ENCODE assay signal across 1 cellular context in the genomic region with DNA sequence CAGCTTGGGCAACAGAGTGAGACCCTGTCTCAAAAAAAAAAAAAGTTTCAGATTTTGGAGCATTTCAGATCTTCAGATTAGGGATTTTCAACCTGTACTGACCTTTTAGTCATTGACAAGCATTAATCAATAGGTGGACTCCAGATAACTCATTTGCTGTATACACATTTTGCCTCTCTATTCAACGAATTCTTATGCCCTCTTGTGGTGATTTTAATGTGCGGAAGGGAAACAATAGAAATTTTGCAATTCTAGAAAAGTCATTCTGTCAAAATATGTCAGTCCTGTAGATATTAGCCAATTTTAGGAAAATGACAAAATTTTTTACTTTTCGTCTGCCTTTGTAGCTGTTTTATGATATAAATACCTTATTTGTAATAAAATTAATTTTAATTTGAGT.
TF ChIP-seq lines count a peak whose summit lies in the region.

No MANE protein-coding gene starts in this region.

TF ChIP-seq in WTC11, 78 proteins besides CTCF, POLR2A, EP300 and RAD21 (continued from another document):
- no peak for TF ChIP-seq FOXP4 (CRISPR knock-in tag; IDR thresholded peaks at IDR 0.05)
- TF ChIP-seq SMAD3 (CRISPR knock-in tag; IDR thresholded peaks at IDR 0.05; ENCODE audit: borderline replicate concordance), result no peak
- no peak for TF ChIP-seq ZNF281 (CRISPR knock-in tag; IDR thresholded peaks at IDR 0.05)
- no peak for TF ChIP-seq ZNF138 (CRISPR knock-in tag; conservative IDR thresholded peaks at IDR 0.05)
- TF ChIP-seq ZNF121 (CRISPR knock-in tag; IDR thresholded peaks at IDR 0.05), result no peak
- TF ChIP-seq ZBTB21 (CRISPR knock-in tag; IDR thresholded peaks at IDR 0.05; ENCODE audit: borderline replicate concordance), result no peak
